Comparison of ENCODE assay signal across 16 cellular contexts in genomic region chr15:34214135-34214534, GRCh38. TPM values are rescaled to one million over a fixed set of nuclear protein-coding genes. Genes with fewer than 3 reads are reported as not detected.
A peak's percentile ranks its signal among the peaks of the same experiment; 100 is the strongest.
DNase-seq lines count a peak whose midpoint lies in the region; ATAC-seq, FAIRE-seq and TF ChIP-seq lines count a peak whose summit lies in the region.
"Had no signal": no experiment of that assay in that cellular context is flagged by ENCODE, and none has a peak within 500 bp of the region (broad histone marks: within the 10 kb centered on the region; RNA-seq: fewer than 3 reads in every experiment).

No MANE protein-coding gene starts in this region.

- no peak for ATAC-seq in stimulated activated effector memory CD8-positive, alpha-beta T cell treated with anti-CD3 and anti-CD28 coated beads, Interleukin-12 subunit alpha, Interleukin-12 subunit beta, amount 100 ng/mL, for 72 hours
- no peak for ATAC-seq in CD8-positive, alpha-beta T cell
- ATAC-seq in mucosa of descending colon, result no peak

- no peaks in the 10 kb centered on the region for H3K9me3 ChIP-seq in HUES48 (ENCODE audit: control insufficient read depth, insufficient read depth, low read length)
- no peaks in the 10 kb centered on the region for H3K9me3 ChIP-seq in H1 (ENCODE audit: insufficient read depth in 2 of 2, low read depth in 1 of 2, low read length in 1 of 2)
- H3K9me3 ChIP-seq in iPS-18a (ENCODE audit: control insufficient read depth, low read depth, low read length), result no peaks in the 10 kb centered on the region
- no peaks in the 10 kb centered on the region for H3K9me3 ChIP-seq in CD8-positive, alpha-beta T cell (ENCODE audit: low read length)
- no peaks in the 10 kb centered on the region for H3K9me3 ChIP-seq in mucosa of descending colon
- H3K9me3 ChIP-seq: SJSA1 had no signal

- 4% methylated on average over 3 of the region's 3 CpGs; no CpG with 5 or more reads in 1 of the 2 experiments for WGBS in H1 (ENCODE audit: extremely low coverage in 1 of 2, insufficient coverage in 1 of 2, insufficient read length in 1 of 2, insufficient replicate concordance in 2 of 2, low coverage in 1 of 2, low lambda C conversion rate in 2 of 2, missing lambda C conversion rate in 1 of 2), 2 experiments

- H2BK20ac ChIP-seq in H1 (ENCODE audit: low read length), result peak overlapping the region; percentile 49; the same call in 1 of the 2 replicates

- H4K20me1 ChIP-seq in H1 (replicated peaks in 1 of 2; ENCODE audit: control insufficient read depth in 1 of 2, insufficient read depth in 2 of 2, low read length in 2 of 2), result no peaks in the 10 kb centered on the region

- no peak overlapping the region for H3K4me3 Mint-ChIP-seq in stimulated activated effector memory CD8-positive, alpha-beta T cell treated with anti-CD3 and anti-CD28 coated beads, Interleukin-12 subunit alpha, Interleukin-12 subunit beta, amount 100 ng/mL, for 72 hours
- H3K4me3 Mint-ChIP-seq in CD8-positive, alpha-beta T cell, result no peak overlapping the region
- H3K4me3 Mint-ChIP-seq: CD14-positive monocyte had no signal

- H2AK5ac ChIP-seq in H1 (ENCODE audit: low read depth, low read length), result no peak overlapping the region

- H2BK5ac ChIP-seq in H1 (ENCODE audit: low read depth, low read length), result peak overlapping the region; percentile 72

- no peaks in the 10 kb centered on the region for H3K79me1 ChIP-seq in H1 (ENCODE audit: low read depth, low read length)

- H2BK12ac ChIP-seq in H1 (ENCODE audit: low read depth, low read length), result peak overlapping the region; percentile 71; the same call in 1 of the 2 replicates

- H4K5ac ChIP-seq in H1 (ENCODE audit: insufficient read length, low read depth, low read length), result peak overlapping the region; percentile 63

- CTCF ChIA-PET in H1 (lab: Charles Lee; ENCODE audit: partially characterized antibody), result interaction anchor here (0.6 to 3.6 kb wide), 5 partner anchors 12 to 505 kb away, joined by 3 to 12 read pairs (median 4); no protein-coding TSS in a partner anchor
- CTCF ChIA-PET in CD8-positive, alpha-beta T cell (lab: Charles Lee), result interaction anchor here (1.0 kb wide), 1 partner anchor 14 kb away, joined by 3 read pairs; no protein-coding TSS in a partner anchor

- H3K36me3 Mint-ChIP-seq in stimulated activated effector memory CD8-positive, alpha-beta T cell treated with anti-CD3 and anti-CD28 coated beads, Interleukin-12 subunit alpha, Interleukin-12 subunit beta, amount 100 ng/mL, for 72 hours, result no peaks in the 10 kb centered on the region
- no peaks in the 10 kb centered on the region for H3K36me3 Mint-ChIP-seq in CD8-positive, alpha-beta T cell
- H3K36me3 Mint-ChIP-seq: CD14-positive monocyte had no signal

- H3K9me3 Mint-ChIP-seq in stimulated activated effector memory CD8-positive, alpha-beta T cell treated with anti-CD3 and anti-CD28 coated beads, Interleukin-12 subunit alpha, Interleukin-12 subunit beta, amount 100 ng/mL, for 72 hours, result no peaks in the 10 kb centered on the region
- H3K9me3 Mint-ChIP-seq in CD8-positive, alpha-beta T cell, result no peaks in the 10 kb centered on the region

- peak overlapping the region; percentile 66 to 70 for H3K4me2 ChIP-seq in H1 (ENCODE audit: insufficient read depth in 1 of 2, low read depth in 2 of 2, low read length in 2 of 2)

- TF ChIP-seq CTCF in H1 (IDR thresholded peaks at IDR 0.05; ENCODE audit: control extremely low read depth in 1 of 3, insufficient read depth in 1 of 3, low read depth in 1 of 3, low read length in 3 of 3) (no peak), mucosa of descending colon (IDR thresholded peaks at IDR 0.05) (no peak)
- TF ChIP-seq CTCF in CD8-positive, alpha-beta T cell (IDR thresholded peaks at IDR 0.05), result no peak

- H3K56ac ChIP-seq in H1 (replicated peaks; ENCODE audit: insufficient read length, low read depth, low read length), result no peak overlapping the region

- no peaks in the 10 kb centered on the region for H3K27me3 Mint-ChIP-seq in CD8-positive, alpha-beta T cell (ENCODE audit: low read depth)

- H3K4me3 ChIP-seq in HUES48 (ENCODE audit: low read depth, low read length) (peak overlapping the region; percentile 57), H1 (ENCODE audit: extremely low read depth in 1 of 4, insufficient read depth in 2 of 4, low read depth in 3 of 4, low read length in 4 of 4) (peak overlapping the region in 3 of 4 experiments; percentile 16 to 43 (median 18); a peak in 5 of 8 replicates), iPS-18a (ENCODE audit: low read length) (peak overlapping the region; percentile 58), mucosa of descending colon (no peak overlapping the region)
- H3K4me3 ChIP-seq in CD8-positive, alpha-beta T cell (ENCODE audit: low read depth, low read length), result no peak overlapping the region
- H3K4me3 ChIP-seq: SJSA1 had no signal

- peak overlapping the region; percentile 80 for H2BK120ac ChIP-seq in H1 (replicated peaks; ENCODE audit: low read depth, low read length)

- H3K23ac ChIP-seq in H1 (ENCODE audit: insufficient read length), result no peak overlapping the region

- no peak overlapping the region for H2AFZ ChIP-seq in H1 (ENCODE audit: low read length)

- POLR2A ChIA-PET in H1 (lab: Charles Lee; ENCODE audit: partially characterized antibody), result interaction anchor here (1.0 to 2.4 kb wide), 2 partner anchors 10 to 104 kb away, joined by 4 to 13 read pairs; partner anchors contain the start of gene EMC4
- POLR2A ChIA-PET in CD8-positive, alpha-beta T cell (lab: Charles Lee), result no interaction called here

- H3K79me2 ChIP-seq in H1 (ENCODE audit: control insufficient read depth in 1 of 2, insufficient read depth in 2 of 2, low read length in 2 of 2), result peaks cover 0 to 3% of the 10 kb centered on the region in 2 experiments; a peak in 2 of 4 replicates

- peak overlapping the region; percentile 69 for H3K27ac Mint-ChIP-seq in stimulated activated effector memory CD8-positive, alpha-beta T cell treated with anti-CD3 and anti-CD28 coated beads, Interleukin-12 subunit alpha, Interleukin-12 subunit beta, amount 100 ng/mL, for 72 hours
- H3K27ac Mint-ChIP-seq in CD8-positive, alpha-beta T cell, result no peak overlapping the region
- H3K27ac Mint-ChIP-seq: CD14-positive monocyte had no signal

- H3K9ac ChIP-seq in HUES48 (ENCODE audit: low read depth, low read length), result peak overlapping the region; percentile 69
- peak overlapping the region in 3 of 4 experiments; percentile 46 to 63 (median 54); a peak in 4 of 7 replicates for H3K9ac ChIP-seq in H1 (replicated peaks in 1 of 4; ENCODE audit: extremely low read depth in 1 of 4, low read depth in 3 of 4, low read length in 3 of 4)
- H3K9ac ChIP-seq in iPS-18a (ENCODE audit: low read length), result peak overlapping the region; percentile 66

- intact Hi-C loops in CD8-positive, alpha-beta T cell (cut with DNase I, micrococcal nuclease), result no loop called here
- intact Hi-C loops in mucosa of descending colon (cut with DNase I, micrococcal nuclease), result loop anchor here (5.0 to 10.0 kb wide), 3 partner anchors 109 to 152 kb away; partner anchors contain the start of genes EMC7 (in 1 of the 2) and PGBD4 (in 1 of the 2)

- DNase-seq in H1 (ENCODE audit: low read depth in 1 of 2, low spot score in 2 of 2) (peak; percentile 46 to 54), GM19239 (ENCODE audit: insufficient read length, low spot score) (no peak), mucosa of descending colon (no peak)
- no peak for DNase-seq in stimulated activated effector memory CD8-positive, alpha-beta T cell treated with anti-CD3 and anti-CD28 coated beads, Interleukin-12 subunit alpha, Interleukin-12 subunit beta, amount 100 ng/mL, for 72 hours (ENCODE audit: low spot score in 2 of 2)
- DNase-seq in CD8-positive, alpha-beta T cell, result no peak
- DNase-seq: ACHN, AML-193, COR-L47, DMS153, NCI-H1417, NCI-H187 treated with DMSO at 0.1 percent for 48 hours, NCI-H69 had no signal

- no peak overlapping the region; the same call in 1 of the 2 replicates for H3K18ac ChIP-seq in H1 (ENCODE audit: extremely low read depth, low read length)

- no peak for TF ChIP-seq RAD21 in H1 (IDR thresholded peaks at IDR 0.05 in 1 of 2, conservative IDR thresholded peaks at IDR 0.05 in 1 of 2; ENCODE audit: low read depth in 2 of 2, low read length in 2 of 2)

- peak overlapping the region; percentile 91 for H3K27ac ChIP-seq in HUES48 (ENCODE audit: low read depth, low read length)
- peak overlapping the region; percentile 77 for H3K27ac ChIP-seq in H1 (ENCODE audit: low read depth, low read length)
- peak overlapping the region; percentile 91 for H3K27ac ChIP-seq in iPS-18a (ENCODE audit: low read length)
- no peak overlapping the region for H3K27ac ChIP-seq in CD8-positive, alpha-beta T cell (ENCODE audit: low read depth, low read length)
- H3K27ac ChIP-seq: SJSA1 had no signal

- TF ChIP-seq EP300 in H1 (IDR thresholded peaks at IDR 0.05; ENCODE audit: borderline replicate concordance in 1 of 2, low read depth in 2 of 2, low read length in 2 of 2), result peak in 1 of 2 experiments; percentile 84; a peak in 1 of 3 replicates

- H3K4me1 ChIP-seq in HUES48 (ENCODE audit: control insufficient read depth, insufficient read depth, low read length), result peaks cover 30% of the 10 kb centered on the region
- peaks cover 5 to 19% (median 14%) of the 10 kb centered on the region in 4 experiments; a peak in 5 of 7 replicates for H3K4me1 ChIP-seq in H1 (replicated peaks in 1 of 4; ENCODE audit: control insufficient read depth in 3 of 4, insufficient read depth in 4 of 4, low read length in 3 of 4)
- peaks cover 26% of the 10 kb centered on the region for H3K4me1 ChIP-seq in iPS-18a (ENCODE audit: control insufficient read depth, low read depth, low read length)
- H3K4me1 ChIP-seq in CD8-positive, alpha-beta T cell (ENCODE audit: insufficient read depth, low read length), result peaks cover 3% of the 10 kb centered on the region
- no peaks in the 10 kb centered on the region for H3K4me1 ChIP-seq in mucosa of descending colon (ENCODE audit: low read depth)

- peak in 1 of 2 experiments; percentile 78; a peak in 1 of 3 replicates for TF ChIP-seq POLR2A in H1 (IDR thresholded peaks at IDR 0.05; ENCODE audit: control extremely low read depth in 1 of 2, low read depth in 2 of 2, low read length in 2 of 2)

- H3K14ac ChIP-seq in H1 (ENCODE audit: insufficient read length), result no peak overlapping the region

- H3K27me3 ChIP-seq in HUES48 (ENCODE audit: control insufficient read depth, insufficient read depth, low read length) (no peaks in the 10 kb centered on the region), H1 (replicated peaks in 1 of 4; ENCODE audit: control insufficient read depth in 3 of 4, extremely low read depth in 1 of 4, insufficient read depth in 3 of 4, low read length in 3 of 4) (no peaks in the 10 kb centered on the region), iPS-18a (ENCODE audit: control insufficient read depth, insufficient read depth, low read length) (no peaks in the 10 kb centered on the region)
- no peaks in the 10 kb centered on the region for H3K27me3 ChIP-seq in CD8-positive, alpha-beta T cell (ENCODE audit: insufficient read depth, low read length)
- H3K27me3 ChIP-seq: SJSA1 had no signal

- FAIRE-seq in H1 (lab: Jason Lieb, UNC), result peak; percentile 76
- no peak for FAIRE-seq in GM19239 (lab: Jason Lieb, UNC)

- peaks cover 6% of the 10 kb centered on the region for H3K4me1 Mint-ChIP-seq in stimulated activated effector memory CD8-positive, alpha-beta T cell treated with anti-CD3 and anti-CD28 coated beads, Interleukin-12 subunit alpha, Interleukin-12 subunit beta, amount 100 ng/mL, for 72 hours
- peaks cover 6% of the 10 kb centered on the region for H3K4me1 Mint-ChIP-seq in CD8-positive, alpha-beta T cell (ENCODE audit: low read depth)

- peak overlapping the region; percentile 20 for H4K91ac ChIP-seq in H1 (replicated peaks; ENCODE audit: insufficient read length, low read length)

- H3K36me3 ChIP-seq in HUES48 (ENCODE audit: control insufficient read depth, insufficient read depth, low read length) (no peaks in the 10 kb centered on the region), H1 (ENCODE audit: control insufficient read depth in 2 of 4, insufficient read depth in 4 of 4, low read length in 3 of 4) (no peaks in the 10 kb centered on the region), iPS-18a (ENCODE audit: control insufficient read depth, low read depth, low read length) (no peaks in the 10 kb centered on the region), mucosa of descending colon (ENCODE audit: low read depth) (no peaks in the 10 kb centered on the region)
- no peaks in the 10 kb centered on the region for H3K36me3 ChIP-seq in CD8-positive, alpha-beta T cell (ENCODE audit: insufficient read depth, low read length)

- no peak overlapping the region for H4K8ac ChIP-seq in H1 (ENCODE audit: extremely low read depth, insufficient read depth, low read length)

- H3K4ac ChIP-seq in H1 (replicated peaks; ENCODE audit: insufficient read length, low read depth, low read length), result no peak overlapping the region

- no peak overlapping the region for H2BK15ac ChIP-seq in H1 (ENCODE audit: low read length)

- peaks cover 2% of the 10 kb centered on the region; the same call in 1 of the 2 replicates for H3K23me2 ChIP-seq in H1 (ENCODE audit: low read depth, low read length)

RNA-seq across cellular contexts. Expression of gene KATNBL1, which starts 4.2 kb away (rescaled TPM):
- total RNA-seq in H1 (2021; fragmentation: NEBNext Ultra II Directional; extraction: Animal tissue kit (Norgen Biotek cat#: 25700)), result 50.3 and 51.4 TPM in 2 replicates
- polyA plus RNA-seq in H1 (2011; rRNA removed), result 9.4 and 14.2 TPM in 2 replicates
- polyA plus RNA-seq in H1 (2011; cell fraction: cytosol; rRNA removed), result 24.6 TPM
- polyA plus RNA-seq in H1 (2011; cell fraction: nucleus; rRNA removed), result 15.2 TPM
- 18.3 to 41.0 TPM (median 25.8 TPM) in 4 replicates for polyA plus RNA-seq in H1 (2012, experiment 1 of 2)
- polyA plus RNA-seq in H1 (2012, experiment 2 of 2), result 12.6 TPM
- 26.6 TPM for polyA plus RNA-seq in H1 (2013, experiment 1 of 2)
- 23.6 TPM for polyA plus RNA-seq in H1 (2013, experiment 2 of 2)
- polyA minus RNA-seq in H1 (2011; rRNA and poly(A)+ RNA removed), result 11.6 and 19.1 TPM in 2 replicates
- 22.7 TPM for polyA minus RNA-seq in H1 (2011; cell fraction: cytosol; rRNA and poly(A)+ RNA removed)
- polyA minus RNA-seq in H1 (2011; cell fraction: nucleus; rRNA and poly(A)+ RNA removed), result 54.7 TPM
- total RNA-seq in CD8-positive, alpha-beta T cell, result 1 to 10 TPM; 9.3 to 10.0 TPM
- total RNA-seq in mucosa of descending colon, result 10 to 100 TPM; 42.8 to 52.6 (median 46.2) TPM

RNA-seq across cellular contexts. Expression of gene EMC4, which starts 10.7 kb away (rescaled TPM):
- 87.5 and 93.3 TPM in 2 replicates for total RNA-seq in H1 (2021; fragmentation: NEBNext Ultra II Directional; extraction: Animal tissue kit (Norgen Biotek cat#: 25700))
- polyA plus RNA-seq in H1 (2011; rRNA removed), result 70.3 and 89.9 TPM in 2 replicates
- polyA plus RNA-seq in H1 (2011; cell fraction: cytosol; rRNA removed), result 99.1 TPM
- polyA plus RNA-seq in H1 (2011; cell fraction: nucleus; rRNA removed), result 91.7 TPM
- 86.4 to 128 TPM (median 108 TPM) in 4 replicates for polyA plus RNA-seq in H1 (2012, experiment 1 of 2)
- 91.3 TPM for polyA plus RNA-seq in H1 (2012, experiment 2 of 2)
- 193 TPM for polyA plus RNA-seq in H1 (2013, experiment 1 of 2)
- 233 TPM for polyA plus RNA-seq in H1 (2013, experiment 2 of 2)
- polyA minus RNA-seq in H1 (2011; rRNA and poly(A)+ RNA removed), result 40.8 and 50.1 TPM in 2 replicates
- 44.8 TPM for polyA minus RNA-seq in H1 (2011; cell fraction: cytosol; rRNA and poly(A)+ RNA removed)
- 38.6 TPM for polyA minus RNA-seq in H1 (2011; cell fraction: nucleus; rRNA and poly(A)+ RNA removed)
- 10 to 100 TPM; 78.6 to 87.4 TPM for total RNA-seq in CD8-positive, alpha-beta T cell
- 10 to 100 TPM; 71.3 to 79.1 (median 78.3) TPM for total RNA-seq in mucosa of descending colon

Comparison
In these comparisons a context has a peak if more than half of its experiments do, and no peak if none do; other contexts are left out.
1. H3K4me3 ChIP-seq: peak in HUES48 (single experiment), H1 (3 of 4) and iPS-18a (single experiment); none in CD8-positive, alpha-beta T cell (single experiment) and mucosa of descending colon (single experiment).
2. DNase-seq: peak in H1 (2 of 2); none in stimulated activated effector memory CD8-positive, alpha-beta T cell treated with anti-CD3 and anti-CD28 coated beads, Interleukin-12 subunit alpha, Interleukin-12 subunit beta, amount 100 ng/mL, for 72 hours (0 of 2), GM19239 (single experiment), CD8-positive, alpha-beta T cell (0 of 7) and mucosa of descending colon (0 of 3).
3. intact Hi-C loops: an anchor here in mucosa of descending colon (5.0 to 10.0 kb wide); none called in CD8-positive, alpha-beta T cell.
4. Peak in every context shown above with its lines, with median percentiles within 50 percentile points of each other: H3K9ac ChIP-seq.